29 cellular contexts compared by ENCODE assay signal in the genomic region with DNA sequence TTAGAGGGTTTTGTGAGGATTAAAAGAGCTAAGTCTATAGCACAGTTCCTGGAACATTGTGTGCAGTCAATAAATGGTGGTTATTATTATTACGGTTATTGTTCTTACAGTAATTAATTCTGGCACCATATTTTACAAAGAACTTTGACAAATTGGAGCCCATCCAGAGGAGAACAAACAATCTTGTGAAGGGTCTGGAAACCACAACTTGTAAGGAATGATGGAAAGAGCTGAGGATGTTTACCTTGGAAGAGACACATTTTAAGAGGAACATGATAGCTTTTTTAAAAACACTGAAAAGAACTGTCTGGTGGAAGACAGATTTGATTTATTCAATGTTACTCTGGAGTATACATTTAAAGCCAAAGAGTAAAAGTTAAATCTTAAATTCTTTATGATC.
DNase-seq lines count a peak whose midpoint lies in the region; TF ChIP-seq lines count a peak whose summit lies in the region.
"Had no signal": no experiment of that assay in that cellular context is flagged by ENCODE, and none has a peak within 500 bp of the region (broad histone marks: within the 10 kb centered on the region; RNA-seq: fewer than 3 reads in every experiment).

No MANE protein-coding gene starts in this region.

- peak in 1 of 2 experiments; percentile 65; a peak in 1 of 4 replicates for TF ChIP-seq EP300 in SK-N-SH (IDR thresholded peaks at IDR 0.05; ENCODE audit: borderline replicate concordance in 1 of 2, low read depth in 1 of 2, low read length in 1 of 2)

- TF ChIP-seq POLR2A in lower leg skin (IDR thresholded peaks at IDR 0.05): no peak

- no peak overlapping the region for H2AFZ ChIP-seq in SK-N-SH (ENCODE audit: low read depth)
- no peak overlapping the region for H2AFZ ChIP-seq in osteoblast (ENCODE audit: low read length)
- H2AFZ ChIP-seq: parathyroid adenoma had no signal

- DNase-seq in HT1080 (ENCODE audit: low read depth) (peak; percentile 57), SK-N-SH (no peak), epithelial cell of prostate (ENCODE audit: low read depth, low spot score) (no peak), osteoblast (ENCODE audit: insufficient read length, low spot score, missing footprints) (no peak), mesenteric fat pad (ENCODE audit: low spot score) (no peak), H4 (ENCODE audit: low spot score) (no peak), lower leg skin (ENCODE audit: low spot score in 2 of 2) (no peak)
- DNase-seq in effector CD4-positive, alpha-beta T cell: no peak
- DNase-seq: activated CD4-positive, alpha-beta T cell treated with anti-CD3 and anti-CD28 coated beads, Interleukin-2, amount 50 U/mL, for 48 hours; activated gamma-delta T cell treated with Interleukin-2 at 50 U/mL for 16 hours; amniotic stem cell; CD8-positive, alpha-beta T cell; cerebellar nuclear complex; effector memory CD4-positive, alpha-beta T cell; esophagus squamous epithelium; GF-D8; heart left ventricle; lower lobe of right lung; MG63; naive thymus-derived CD4-positive, alpha-beta T cell; NCI-H1436 treated with DMSO at 0.1 percent for 48 hours; NCI-H82; OCI-M1; sigmoid colon; stimulated activated CD4-positive, alpha-beta T cell treated with anti-CD3 and anti-CD28 coated beads, Interleukin-2, amount 100 ng/mL, for 24 hours; stimulated activated naive B cell treated with anti-CD40 and anti-IgM and Interleukin-4, amounts not matched to agents 10 μg/mL and 1 μg/mL and 100 μg/mL, for 72 hours had no signal

- peaks cover 55% of the 10 kb centered on the region for H3F3A ChIP-seq in SK-N-SH (replicated peaks; ENCODE audit: insufficient read depth)

- POLR2A ChIA-PET in SK-N-SH (lab: Yijun Ruan, JAX): no interaction called here

- H3K9ac ChIP-seq in SK-N-SH: no peak overlapping the region
- H3K9ac ChIP-seq: parathyroid adenoma had no signal

- H3K9me3 ChIP-seq in SK-N-SH (no peaks in the 10 kb centered on the region), osteoblast (ENCODE audit: low read depth, low read length) (no peaks in the 10 kb centered on the region)
- H3K9me3 ChIP-seq: esophagus squamous epithelium, heart left ventricle, lower lobe of right lung, MG63, sigmoid colon, SJSA1, thoracic aorta had no signal

- no peaks in the 10 kb centered on the region for H3K27me3 ChIP-seq in SK-N-SH (ENCODE audit: insufficient read depth)
- no peaks in the 10 kb centered on the region for H3K27me3 ChIP-seq in osteoblast (ENCODE audit: insufficient read depth, low read length)
- H3K27me3 ChIP-seq: esophagus squamous epithelium, heart left ventricle, MG63, sigmoid colon, SJSA1 had no signal

- H3K27ac ChIP-seq in SK-N-SH (ENCODE audit: low read depth in 2 of 2, low read length in 1 of 2) (peak overlapping the region in 1 of 2 experiments; percentile 98; a peak in 3 of 4 replicates), epithelial cell of prostate (peak overlapping the region; percentile 100), osteoblast (ENCODE audit: low read depth, low read length) (peak overlapping the region; percentile 97)
- H3K27ac ChIP-seq: heart left ventricle, lower lobe of right lung, parathyroid adenoma, sigmoid colon, thoracic aorta had no signal

- no peaks in the 10 kb centered on the region for H4K20me1 ChIP-seq in SK-N-SH (ENCODE audit: insufficient read depth)
- H4K20me1 ChIP-seq in osteoblast (ENCODE audit: insufficient read depth, low read length): no peaks in the 10 kb centered on the region

- H3K36me3 ChIP-seq in SK-N-SH (replicated peaks in 1 of 2; ENCODE audit: control insufficient read depth in 1 of 2, insufficient read depth in 2 of 2, low read length in 1 of 2) (no peaks in the 10 kb centered on the region), osteoblast (ENCODE audit: insufficient read depth, low read length) (no peaks in the 10 kb centered on the region)
- H3K36me3 ChIP-seq: esophagus squamous epithelium, heart left ventricle, lower lobe of right lung, MG63, sigmoid colon, SJSA1, thoracic aorta had no signal

- no peaks in the 10 kb centered on the region for H3K9me2 ChIP-seq in SK-N-SH

- CTCF ChIA-PET in SK-N-SH (lab: Yijun Ruan, JAX): no interaction called here

- WGBS in SK-N-SH (ENCODE audit: low lambda C conversion rate): 42% methylated on average over 1 of the region's 1 CpG
- 38 to 49% methylated on average over 1 of the region's 1 CpG for WGBS in lower leg skin, 2 donors

- no peak overlapping the region for H3K4me2 ChIP-seq in SK-N-SH
- H3K4me2 ChIP-seq in osteoblast (ENCODE audit: insufficient read depth, low read length): no peak overlapping the region

- TF ChIP-seq CTCF in SK-N-SH (IDR thresholded peaks at IDR 0.05): no peak
- TF ChIP-seq CTCF in osteoblast (IDR thresholded peaks at IDR 0.05; ENCODE audit: extremely low read depth, low read depth, low read length): no peak
- TF ChIP-seq CTCF in lower leg skin (IDR thresholded peaks at IDR 0.05): no peak

- H3K79me2 ChIP-seq in SK-N-SH (ENCODE audit: insufficient read depth) (no peaks in the 10 kb centered on the region), osteoblast (ENCODE audit: insufficient read depth, low read length) (no peaks in the 10 kb centered on the region)
- H3K79me2 ChIP-seq: parathyroid adenoma had no signal

- TF ChIP-seq RAD21 in SK-N-SH (IDR thresholded peaks at IDR 0.05; ENCODE audit: low read length): no peak

- no peak overlapping the region for H3K4me3 ChIP-seq in SK-N-SH (ENCODE audit: low read depth in 2 of 2, low read length in 1 of 2)
- H3K4me3 ChIP-seq in osteoblast (ENCODE audit: insufficient read depth, low read length): no peak overlapping the region
- H3K4me3 ChIP-seq in lower leg skin (ENCODE audit: low read depth, poor library complexity, severe bottlenecking): no peak overlapping the region
- H3K4me3 ChIP-seq: esophagus squamous epithelium, heart left ventricle, lower lobe of right lung, MG63, sigmoid colon, SJSA1, thoracic aorta had no signal

- peaks cover 0 to 57% of the 10 kb centered on the region in 2 experiments; a peak in 3 of 4 replicates for H3K4me1 ChIP-seq in SK-N-SH (ENCODE audit: control insufficient read depth in 1 of 2, insufficient read depth in 2 of 2, low read depth in 1 of 2, low read length in 1 of 2)
- H3K4me1 ChIP-seq in osteoblast (ENCODE audit: insufficient read depth, low read length): peaks cover 80% of the 10 kb centered on the region
- H3K4me1 ChIP-seq: lower lobe of right lung, parathyroid adenoma, sigmoid colon had no signal

- intact Hi-C loops in lower leg skin (cut with DNase I; ENCODE audit: low total_unique reads): no loop called here

TF ChIP-seq in SK-N-SH, 30 proteins besides CTCF, POLR2A, EP300 and RAD21:
- 0 out of 2 replicates have a peak, but pooled peaks have one; percentile 22 for TF ChIP-seq FOXM1 (IDR thresholded peaks at IDR 0.05; ENCODE audit: low read depth)
- TF ChIP-seq ELF1 (IDR thresholded peaks at IDR 0.05): no peak
- TF ChIP-seq NFIC (IDR thresholded peaks at IDR 0.05; ENCODE audit: borderline replicate concordance): peak; percentile 77
- TF ChIP-seq POLR2AphosphoS5 (IDR thresholded peaks at IDR 0.05; ENCODE audit: low read depth, low read length): peak; percentile 28; the same call in 1 of the 2 replicates
- no peak for TF ChIP-seq YY1 (IDR thresholded peaks at IDR 0.05; ENCODE audit: low read depth)
- peak; percentile 17; the same call in 1 of the 2 replicates for TF ChIP-seq JUND (IDR thresholded peaks at IDR 0.05)
- peak; percentile 73 for TF ChIP-seq TCF12 (IDR thresholded peaks at IDR 0.05)
- 0 out of 2 replicates have a peak, but pooled peaks have one; percentile 16 for TF ChIP-seq TEAD4 (IDR thresholded peaks at IDR 0.05; ENCODE audit: borderline replicate concordance, insufficient read depth)
- no peak for TF ChIP-seq MEF2A (IDR thresholded peaks at IDR 0.05; ENCODE audit: borderline replicate concordance, low read depth)
- TF ChIP-seq MXI1 (IDR thresholded peaks at IDR 0.05; ENCODE audit: low read depth, low read length): no peak
- TF ChIP-seq, protein P1, sequence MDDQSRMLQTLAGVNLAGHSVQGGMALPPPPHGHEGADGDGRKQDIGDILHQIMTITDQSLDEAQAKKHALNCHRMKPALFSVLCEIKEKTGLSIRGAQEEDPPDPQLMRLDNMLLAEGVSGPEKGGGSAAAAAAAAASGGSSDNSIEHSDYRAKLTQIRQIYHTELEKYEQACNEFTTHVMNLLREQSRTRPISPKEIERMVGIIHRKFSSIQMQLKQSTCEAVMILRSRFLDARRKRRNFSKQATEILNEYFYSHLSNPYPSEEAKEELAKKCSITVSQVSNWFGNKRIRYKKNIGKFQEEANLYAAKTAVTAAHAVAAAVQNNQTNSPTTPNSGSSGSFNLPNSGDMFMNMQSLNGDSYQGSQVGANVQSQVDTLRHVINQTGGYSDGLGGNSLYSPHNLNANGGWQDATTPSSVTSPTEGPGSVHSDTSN (IDR thresholded peaks at IDR 0.05): peak; percentile 80
TF ChIP-seq in SK-N-SH: peak in this region for 7.
